Comparison of ENCODE assay signal across 9 cellular contexts in genomic region chr5:100647461-100648230, GRCh38.
DNase-seq lines count a peak whose midpoint lies in the region; ATAC-seq and TF ChIP-seq lines count a peak whose summit lies in the region.
"Had no signal": no experiment of that assay in that cellular context is flagged by ENCODE, and none has a peak within 500 bp of the region (broad histone marks: within the 10 kb centered on the region; RNA-seq: fewer than 3 reads in every experiment).

No MANE protein-coding gene starts in this region.

- H3K9me3 ChIP-seq in RWPE2 (ENCODE audit: severe bottlenecking) = no peaks in the 10 kb centered on the region
- H3K9me3 ChIP-seq in heart left ventricle = no peaks in the 10 kb centered on the region
- no peaks in the 10 kb centered on the region for H3K9me3 ChIP-seq in transverse colon

- peaks cover 5% of the 10 kb centered on the region for H3K4me1 ChIP-seq in RWPE2 (ENCODE audit: insufficient read depth, poor library complexity, severe bottlenecking)
- H3K4me1 ChIP-seq in heart left ventricle = peaks cover 0 to 6% (median 0%) of the 10 kb centered on the region in 12 donors
- peaks cover 0 to 11% (median 8%) of the 10 kb centered on the region in 4 donors for H3K4me1 ChIP-seq in transverse colon

- TF ChIP-seq POLR2A in heart left ventricle (IDR thresholded peaks at IDR 0.05) = no peak
- TF ChIP-seq POLR2A in transverse colon (IDR thresholded peaks at IDR 0.05) = no peak

- H3K36me3 ChIP-seq in RWPE2 (ENCODE audit: low read depth) (no peaks in the 10 kb centered on the region), heart left ventricle (no peaks in the 10 kb centered on the region), transverse colon (no peaks in the 10 kb centered on the region)

- in situ Hi-C loops in ACHN (cut with HindIII; ENCODE audit: low pct_ligation_motif_present, low pct_unique_long_range_greater_than_20kb, low sequenced_read_pairs) = no loop called here
- in situ Hi-C loops in transverse colon (cut with MboI; ENCODE audit: low pct_ligation_motif_present in 1 of 4, low pct_unique_long_range_greater_than_20kb in 1 of 4, low sequenced_read_pairs in 3 of 4) = no loop called here

- TF ChIP-seq EP300 in transverse colon (IDR thresholded peaks at IDR 0.05; ENCODE audit: low read depth) = no peak

- peak; percentile 67 for ATAC-seq in GM18861 (IDR thresholded peaks at IDR 0.05; ENCODE audit: unreplicated experiment)
- peak; percentile 71 for ATAC-seq in HG03135 (IDR thresholded peaks at IDR 0.05; ENCODE audit: unreplicated experiment)
- ATAC-seq in RWPE2 (ENCODE audit: low read depth) = peak; percentile 87
- ATAC-seq in heart left ventricle = peak in 2 of 4 donors; percentile 34 to 41
- ATAC-seq in GM18520 (IDR thresholded peaks at IDR 0.05; ENCODE audit: unreplicated experiment) = no peak

- H3K27me3 ChIP-seq in RWPE2 (ENCODE audit: insufficient read depth, poor library complexity, severe bottlenecking) (no peaks in the 10 kb centered on the region), heart left ventricle (no peaks in the 10 kb centered on the region), transverse colon (no peaks in the 10 kb centered on the region)

- no peak overlapping the region for H3K27ac ChIP-seq in RWPE2 (ENCODE audit: poor library complexity, severe bottlenecking)
- no peak overlapping the region for H3K27ac ChIP-seq in heart left ventricle
- H3K27ac ChIP-seq in transverse colon = peak overlapping the region in 1 of 4 donors; percentile 46

- WGBS in heart left ventricle, 4 donors = 69 to 72% (median 70%) methylated on average over 10 of the region's 10 CpGs
- 40 to 62% methylated on average over 7 to 10 of the region's 10 CpGs for WGBS in transverse colon (ENCODE audit: low coverage in 1 of 2), 2 donors

- H3K4me3 ChIP-seq in RWPE2 (ENCODE audit: severe bottlenecking) = no peak overlapping the region
- H3K4me3 ChIP-seq in heart left ventricle = no peak overlapping the region
- H3K4me3 ChIP-seq in transverse colon = peak overlapping the region in 2 of 4 donors; percentile 9 to 35

- intact Hi-C loops in heart left ventricle (cut with DNase I) (loop anchor here in 1 of 10 donors (10.0 kb wide), 1 partner anchor 223 kb away; no protein-coding TSS in a partner anchor), transverse colon (cut with DNase I; ENCODE audit: low total_unique reads) (no loop called here)

- TF ChIP-seq CTCF in RWPE2 (IDR thresholded peaks at IDR 0.05; ENCODE audit: poor library complexity, severe bottlenecking) (no peak), heart left ventricle (IDR thresholded peaks at IDR 0.05) (no peak), transverse colon (IDR thresholded peaks at IDR 0.05) (no peak)

- peak; percentile 57 for DNase-seq in ACHN
- peak; percentile 71 for DNase-seq in RWPE2 (ENCODE audit: low spot score)
- peak; percentile 46 to 73 (median 57) for DNase-seq in heart left ventricle
- peak; percentile 86 for DNase-seq in transverse colon
- no peak for DNase-seq in NCI-H526 (lab: John Stamatoyannopoulos, UW)
- DNase-seq: naive B cell had no signal

Comparison
In these comparisons a context has a peak if more than half of its experiments do, and no peak if none do; other contexts are left out.
1. DNase-seq: peak in ACHN (single experiment), RWPE2 (single experiment), heart left ventricle (5 of 5) and transverse colon (single experiment); none in NCI-H526 (0 of 2).